8 cellular contexts compared by ENCODE assay signal in the genomic region with DNA sequence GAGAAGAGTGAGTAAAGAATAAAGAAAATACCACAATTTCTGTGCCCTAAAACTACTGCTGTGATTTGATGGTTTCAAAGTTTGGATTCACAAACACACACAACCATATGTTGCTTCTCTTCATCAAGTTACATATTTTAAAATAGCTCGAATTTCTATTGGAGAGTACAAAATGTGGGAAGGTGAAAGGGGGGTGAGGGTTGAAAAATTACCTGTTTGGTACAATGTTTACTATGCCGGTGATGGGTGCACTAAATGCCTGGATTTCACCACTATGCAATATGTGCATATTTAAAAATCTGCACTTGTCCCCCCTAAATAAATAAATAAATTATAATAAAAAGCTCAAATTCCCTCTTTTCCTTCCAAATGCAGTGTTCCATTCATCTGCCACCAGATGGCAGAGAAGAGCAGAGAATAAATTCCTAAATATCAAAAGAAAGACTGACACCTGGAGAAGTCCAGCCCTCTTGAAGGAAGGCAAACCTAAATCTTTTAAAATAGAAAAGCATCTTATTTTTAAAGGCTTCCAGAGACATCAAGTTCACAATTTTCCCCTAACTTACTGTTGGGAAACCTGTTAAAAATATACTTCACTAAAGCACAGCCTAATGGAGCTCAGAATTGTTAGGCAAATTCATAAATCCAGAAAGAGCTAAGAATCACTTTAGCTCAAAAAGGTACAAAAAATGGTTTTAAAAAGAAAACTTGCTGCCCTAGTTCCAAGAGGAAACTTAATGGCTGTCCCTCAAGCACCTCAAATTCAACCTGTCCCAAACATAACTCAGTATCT. TPM values are rescaled to one million over a fixed set of nuclear protein-coding genes. Genes with fewer than 3 reads are reported as not detected.
DNase-seq lines count a peak whose midpoint lies in the region; ATAC-seq, FAIRE-seq and TF ChIP-seq lines count a peak whose summit lies in the region.

No MANE protein-coding gene starts in this region.

- no peaks in the 10 kb centered on the region for H3F3A ChIP-seq in Loucy (ENCODE audit: low read depth)

- no peaks in the 10 kb centered on the region for H3K79me2 ChIP-seq in Loucy (ENCODE audit: insufficient read depth, low read length)

- intact Hi-C loops in activated T-helper 1 cell treated with anti-CD3 and anti-CD28 coated beads, Interleukin-12 subunit alpha, Interleukin-12 subunit beta, Interleukin-2, Interleukin-4 antibody, amounts not matched to agents 30 ng/mL and 10 ng/mL and 1 ng/mL, durations not matched to agents 14 hours and 24 hours and 36 hours (cut with micrococcal nuclease), result loop anchor here (1.0 kb wide), 3 partner anchors 257 to 354 kb away; no protein-coding TSS in a partner anchor

- no peak overlapping the region for H3K4me2 ChIP-seq in Loucy (ENCODE audit: low read depth, low read length, poor library complexity, severe bottlenecking)

- TF ChIP-seq CTCF in Loucy (conservative IDR thresholded peaks at IDR 0.05; ENCODE audit: low read length), result peak; percentile 71
- peak; percentile 48; the same call in 1 of the 2 replicates for TF ChIP-seq CTCF in WI38 (IDR thresholded peaks at IDR 0.05; ENCODE audit: low read depth, low read length)
- peak in 5 of 6 experiments; percentile 44 to 65 (median 49) for TF ChIP-seq CTCF in upper lobe of left lung (IDR thresholded peaks at IDR 0.05)

- TF ChIP-seq POLR2A in upper lobe of left lung (IDR thresholded peaks at IDR 0.05), result no peak

- H2AFZ ChIP-seq in Loucy (ENCODE audit: low read length), result no peak overlapping the region

- no peak overlapping the region for H3K9ac ChIP-seq in Loucy (ENCODE audit: low read depth, low read length, poor library complexity, severe bottlenecking)

- peaks cover 8% of the 10 kb centered on the region for H3K27me3 Mint-ChIP-seq in activated T-helper 1 cell treated with anti-CD3 and anti-CD28 coated beads, Interleukin-12 subunit alpha, Interleukin-12 subunit beta, Interleukin-2, Interleukin-4 antibody, amounts not matched to agents 30 ng/mL and 10 ng/mL and 1 ng/mL, durations not matched to agents 14 hours and 24 hours and 36 hours (ENCODE audit: insufficient read depth)

- H3K9me3 ChIP-seq in Loucy (ENCODE audit: insufficient read depth, low read depth, low read length), result no peaks in the 10 kb centered on the region
- H3K9me3 ChIP-seq in upper lobe of left lung, result no peaks in the 10 kb centered on the region

- H4K20me1 ChIP-seq in Loucy (ENCODE audit: insufficient read depth, low read length, poor library complexity, severe bottlenecking), result no peaks in the 10 kb centered on the region

- DNase-seq in iPS-NIHi7 (ENCODE audit: extremely low spot score) (peak; percentile 42), upper lobe of left lung (no peak), HuH-7 (ENCODE audit: low spot score) (no peak)
- no peak for DNase-seq in activated T-helper 1 cell treated with anti-CD3 and anti-CD28 coated beads, Interleukin-12 subunit alpha, Interleukin-12 subunit beta, Interleukin-2, Interleukin-4 antibody, amounts not matched to agents 30 ng/mL and 10 ng/mL and 1 ng/mL, durations not matched to agents 14 hours and 24 hours and 36 hours (ENCODE audit: low spot score)
- DNase-seq in NK-92 treated with Interleukin-12 subunit alpha and Interleukin-12 subunit beta, amount 100 ng/mL, for 24 hours (lab: John Stamatoyannopoulos, UW), result no peak

- no peaks in the 10 kb centered on the region for H3K9me3 Mint-ChIP-seq in activated T-helper 1 cell treated with anti-CD3 and anti-CD28 coated beads, Interleukin-12 subunit alpha, Interleukin-12 subunit beta, Interleukin-2, Interleukin-4 antibody, amounts not matched to agents 30 ng/mL and 10 ng/mL and 1 ng/mL, durations not matched to agents 14 hours and 24 hours and 36 hours

- no peak overlapping the region for H3K4me3 Mint-ChIP-seq in activated T-helper 1 cell treated with anti-CD3 and anti-CD28 coated beads, Interleukin-12 subunit alpha, Interleukin-12 subunit beta, Interleukin-2, Interleukin-4 antibody, amounts not matched to agents 30 ng/mL and 10 ng/mL and 1 ng/mL, durations not matched to agents 14 hours and 24 hours and 36 hours

- peak in 1 of 2 donors; percentile 42 for ATAC-seq in upper lobe of left lung (ENCODE audit: low FRiP score in 2 of 2)

- no peak for TF ChIP-seq EP300 in upper lobe of left lung (IDR thresholded peaks at IDR 0.05)

- H3K4me1 ChIP-seq in Loucy (ENCODE audit: insufficient read depth, low read length, poor library complexity, severe bottlenecking), result no peaks in the 10 kb centered on the region
- no peaks in the 10 kb centered on the region for H3K4me1 ChIP-seq in upper lobe of left lung

- FAIRE-seq in G401.6 (lab: Jason Lieb, UNC), result peak; percentile 97

- H3K4me3 ChIP-seq in Loucy (ENCODE audit: low read length, poor library complexity, severe bottlenecking), result no peak overlapping the region
- no peak overlapping the region for H3K4me3 ChIP-seq in WI38 (ENCODE audit: low read depth, low read length)
- no peak overlapping the region for H3K4me3 ChIP-seq in upper lobe of left lung

- no peaks in the 10 kb centered on the region for H3K36me3 ChIP-seq in Loucy (ENCODE audit: insufficient read depth, low read length)
- H3K36me3 ChIP-seq in upper lobe of left lung, result no peaks in the 10 kb centered on the region

- no peaks in the 10 kb centered on the region for H3K27me3 ChIP-seq in Loucy (ENCODE audit: insufficient read depth, low read length, poor library complexity, severe bottlenecking)
- H3K27me3 ChIP-seq in upper lobe of left lung, result no peaks in the 10 kb centered on the region

- H3K9me2 ChIP-seq in Loucy (replicated peaks; ENCODE audit: low read depth, low read length), result no peaks in the 10 kb centered on the region

- no peaks in the 10 kb centered on the region for H3K4me1 Mint-ChIP-seq in activated T-helper 1 cell treated with anti-CD3 and anti-CD28 coated beads, Interleukin-12 subunit alpha, Interleukin-12 subunit beta, Interleukin-2, Interleukin-4 antibody, amounts not matched to agents 30 ng/mL and 10 ng/mL and 1 ng/mL, durations not matched to agents 14 hours and 24 hours and 36 hours (ENCODE audit: low read depth)

- no peaks in the 10 kb centered on the region for H3K36me3 Mint-ChIP-seq in activated T-helper 1 cell treated with anti-CD3 and anti-CD28 coated beads, Interleukin-12 subunit alpha, Interleukin-12 subunit beta, Interleukin-2, Interleukin-4 antibody, amounts not matched to agents 30 ng/mL and 10 ng/mL and 1 ng/mL, durations not matched to agents 14 hours and 24 hours and 36 hours (ENCODE audit: low read depth)

- WGBS in upper lobe of left lung, 2 donors, result 46 to 52% methylated on average over 2 of the region's 2 CpGs

- no peak overlapping the region for H3K27ac Mint-ChIP-seq in activated T-helper 1 cell treated with anti-CD3 and anti-CD28 coated beads, Interleukin-12 subunit alpha, Interleukin-12 subunit beta, Interleukin-2, Interleukin-4 antibody, amounts not matched to agents 30 ng/mL and 10 ng/mL and 1 ng/mL, durations not matched to agents 14 hours and 24 hours and 36 hours

- H3K27ac ChIP-seq in upper lobe of left lung, result no peak overlapping the region

RNA-seq across cellular contexts. Expression of a gene that starts 24.8 kb away (rescaled TPM):
- 10 to 100 TPM in 5 of 6 donors, 1 to 10 TPM in 1; 8.4 to 26.3 (median 14.6) TPM for total RNA-seq in upper lobe of left lung
- total RNA-seq in activated T-helper 1 cell treated with anti-CD3 and anti-CD28 coated beads, Interleukin-12 subunit alpha, Interleukin-12 subunit beta, Interleukin-2, Interleukin-4 antibody, amounts not matched to agents 30 ng/mL and 10 ng/mL and 1 ng/mL, durations not matched to agents 14 hours and 24 hours and 36 hours, result 37.5 and 37.8 TPM in 2 replicates

RNA-seq across cellular contexts. Expression of a gene that starts 43.1 kb away (rescaled TPM):
- total RNA-seq in upper lobe of left lung, result 10 to 100 TPM in 1 of 6 donors, 1 to 10 TPM in 5; 2.7 to 17.8 (median 5.2) TPM
- total RNA-seq in activated T-helper 1 cell treated with anti-CD3 and anti-CD28 coated beads, Interleukin-12 subunit alpha, Interleukin-12 subunit beta, Interleukin-2, Interleukin-4 antibody, amounts not matched to agents 30 ng/mL and 10 ng/mL and 1 ng/mL, durations not matched to agents 14 hours and 24 hours and 36 hours, result 1.2 and 2.2 TPM in 2 replicates
